20 cellular contexts compared by ENCODE assay signal in the genomic region with DNA sequence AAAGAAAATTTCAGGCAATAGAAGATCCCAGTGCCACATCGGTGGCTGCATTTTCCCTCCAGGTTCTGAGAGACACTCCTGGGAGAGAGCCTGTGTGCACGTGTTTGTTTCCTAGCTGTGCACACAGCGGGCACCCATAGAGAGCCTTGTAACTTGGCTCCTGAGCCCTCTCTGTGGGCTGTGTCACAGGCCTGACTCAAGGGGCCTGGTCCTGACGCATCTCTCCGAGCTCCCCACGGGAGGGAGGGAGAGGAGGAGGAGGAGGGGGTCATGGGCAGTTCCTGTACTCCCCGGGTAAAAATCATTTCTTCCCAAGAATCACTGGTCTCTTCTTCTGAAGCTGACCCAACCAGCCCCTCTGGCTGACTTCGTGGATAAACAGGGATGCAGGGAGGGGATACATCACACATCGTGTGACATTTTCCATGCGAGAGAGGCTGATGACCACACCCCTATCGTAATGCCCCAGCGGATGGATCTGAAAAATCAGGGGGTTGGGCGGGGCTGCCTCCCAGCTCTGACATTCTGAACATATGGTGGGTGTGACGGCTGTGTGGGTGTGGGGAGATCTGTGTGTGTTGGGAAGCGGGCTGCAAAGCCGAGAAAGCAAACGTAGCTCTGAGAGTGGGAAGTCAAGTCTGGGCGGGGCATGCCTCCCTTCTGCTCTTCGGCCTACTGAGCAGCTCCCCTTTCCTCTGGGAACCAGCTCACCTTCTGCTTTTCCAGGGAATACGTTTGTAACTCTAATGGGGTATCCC.
DNase-seq lines count a peak whose midpoint lies in the region; ATAC-seq and TF ChIP-seq lines count a peak whose summit lies in the region.
"Had no signal": no experiment of that assay in that cellular context is flagged by ENCODE, and none has a peak within 500 bp of the region (broad histone marks: within the 10 kb centered on the region; RNA-seq: fewer than 3 reads in every experiment).

No MANE protein-coding gene starts in this region.

- peaks cover 9% of the 10 kb centered on the region for H3K27me3 ChIP-seq in osteoblast (ENCODE audit: insufficient read depth, low read length)
- H3K27me3 ChIP-seq: breast epithelium had no signal

- H3K4me3 Mint-ChIP-seq in chondrocyte (ENCODE audit: unreplicated experiment), result no peak overlapping the region
- H3K4me3 Mint-ChIP-seq: naive thymus-derived CD8-positive, alpha-beta T cell; WTC11 had no signal

- no peaks in the 10 kb centered on the region for H3K36me3 Mint-ChIP-seq in chondrocyte (ENCODE audit: low read depth)
- H3K36me3 Mint-ChIP-seq: naive thymus-derived CD8-positive, alpha-beta T cell; WTC11 had no signal

- ATAC-seq in GM19328 (IDR thresholded peaks at IDR 0.05; ENCODE audit: unreplicated experiment) (no peak), GM19467 (IDR thresholded peaks at IDR 0.05; ENCODE audit: unreplicated experiment) (no peak)
- ATAC-seq: left colon; naive thymus-derived CD8-positive, alpha-beta T cell; SK-N-SH treated with all-trans-retinoic acid at 6 μM for 48 hours; WTC11 had no signal

- H3K9me3 ChIP-seq in osteoblast (ENCODE audit: low read depth, low read length), result no peaks in the 10 kb centered on the region
- H3K9me3 ChIP-seq: breast epithelium had no signal

- no peaks in the 10 kb centered on the region for H3K27me3 Mint-ChIP-seq in chondrocyte (ENCODE audit: low read depth)

- H3K79me2 ChIP-seq in osteoblast (ENCODE audit: insufficient read depth, low read length), result no peaks in the 10 kb centered on the region
- H3K79me2 ChIP-seq: parathyroid adenoma had no signal

- no peak overlapping the region for H3K27ac ChIP-seq in osteoblast (ENCODE audit: low read depth, low read length)
- H3K27ac ChIP-seq: breast epithelium, C4-2B, coronary artery, parathyroid adenoma had no signal

- TF ChIP-seq CTCF in chondrocyte (IDR thresholded peaks at IDR 0.05), result no peak
- TF ChIP-seq CTCF in osteoblast (IDR thresholded peaks at IDR 0.05; ENCODE audit: extremely low read depth, low read depth, low read length), result no peak

- H2AFZ ChIP-seq in osteoblast (ENCODE audit: low read length), result no peak overlapping the region
- H2AFZ ChIP-seq: parathyroid adenoma had no signal

- H4K20me1 ChIP-seq in osteoblast (ENCODE audit: insufficient read depth, low read length), result no peaks in the 10 kb centered on the region

- H3K27ac Mint-ChIP-seq in chondrocyte (ENCODE audit: unreplicated experiment), result no peak overlapping the region
- H3K27ac Mint-ChIP-seq: naive thymus-derived CD8-positive, alpha-beta T cell; WTC11 had no signal

- no peak overlapping the region for H3K4me2 ChIP-seq in osteoblast (ENCODE audit: insufficient read depth, low read length)

- DNase-seq in DMS 273 (lab: John Stamatoyannopoulos, UW; ENCODE audit: unreplicated experiment) (peak; percentile 92), NCI-H1694 treated with DMSO at 0.1 percent for 48 hours (lab: John Stamatoyannopoulos, UW) (peak; percentile 91), chondrocyte (ENCODE audit: low spot score) (peak; percentile 58), osteoblast (ENCODE audit: insufficient read length, low spot score, missing footprints) (peak; percentile 59), AG08396 (ENCODE audit: low spot score) (no peak)
- DNase-seq: activated CD4-positive, alpha-beta T cell treated with anti-CD3 and anti-CD28 coated beads, Interleukin-2, amount 50 U/mL, for 48 hours; Kasumi-1; left colon; NCI-H2029; NCI-H446; T-helper 9 cell had no signal

- no peak overlapping the region for H3K4me3 ChIP-seq in osteoblast (ENCODE audit: insufficient read depth, low read length)
- H3K4me3 ChIP-seq: breast epithelium, coronary artery had no signal

- H3K36me3 ChIP-seq in osteoblast (ENCODE audit: insufficient read depth, low read length), result no peaks in the 10 kb centered on the region
- H3K36me3 ChIP-seq: breast epithelium had no signal

- peaks cover 26% of the 10 kb centered on the region for H3K4me1 Mint-ChIP-seq in chondrocyte (ENCODE audit: low read depth)

- peaks cover 23% of the 10 kb centered on the region for H3K4me1 ChIP-seq in osteoblast (ENCODE audit: insufficient read depth, low read length)
- H3K4me1 ChIP-seq: breast epithelium had no signal

- no peaks in the 10 kb centered on the region for H3K9me3 Mint-ChIP-seq in chondrocyte (ENCODE audit: low read depth)
- H3K9me3 Mint-ChIP-seq: naive thymus-derived CD8-positive, alpha-beta T cell had no signal
